ENCODE assay signal across 15 cellular contexts in the genomic region with DNA sequence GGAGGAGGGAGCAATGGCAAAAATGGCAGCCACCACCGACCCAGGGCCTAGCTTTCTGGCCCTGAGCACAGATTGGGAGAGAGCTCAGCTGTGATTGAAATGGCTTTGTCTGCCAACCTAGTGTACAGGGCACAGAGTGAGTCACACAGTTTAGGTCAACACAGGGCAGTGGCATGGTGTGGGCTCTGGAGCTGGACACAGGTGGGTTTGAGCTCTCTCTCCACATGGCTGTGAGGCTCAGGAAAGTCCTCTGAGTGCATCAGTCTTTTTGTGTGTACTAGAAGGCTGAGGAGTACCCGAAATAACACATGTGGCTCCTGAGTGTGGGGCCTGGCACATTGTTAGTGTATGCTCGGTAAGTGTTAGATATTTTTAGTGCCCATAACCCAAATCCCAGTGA.
"Had no signal": no experiment of that assay in that cellular context is flagged by ENCODE, and none has a peak within 500 bp of the region (broad histone marks: within the 10 kb centered on the region; RNA-seq: fewer than 3 reads in every experiment).

No MANE protein-coding gene starts in this region.

- H3K27ac ChIP-seq: epithelial cell of prostate, esophagus squamous epithelium, neutrophil, suprapubic skin, thyroid gland had no signal

- H3K4me3 ChIP-seq: esophagus squamous epithelium, smooth muscle cell, suprapubic skin, thyroid gland had no signal

- H3K9me3 ChIP-seq: esophagus squamous epithelium, neutrophil, suprapubic skin, thyroid gland had no signal

- H3K4me1 ChIP-seq: esophagus squamous epithelium had no signal

- H3K36me3 ChIP-seq: esophagus squamous epithelium, neutrophil, suprapubic skin, thyroid gland had no signal

- ATAC-seq: effector memory CD8-positive, alpha-beta T cell; naive thymus-derived CD8-positive, alpha-beta T cell; right cardiac atrium; stimulated activated naive CD8-positive, alpha-beta T cell treated with anti-CD3 and anti-CD28 coated beads, Interleukin-15, Interleukin-2, amounts not matched to agents 100 U/mL and 50 U/mL, for 24 hours had no signal

- H3K4me2 ChIP-seq: smooth muscle cell had no signal

- H3K27me3 ChIP-seq: suprapubic skin, thyroid gland had no signal

- DNase-seq: effector memory CD8-positive, alpha-beta T cell; esophagus squamous epithelium; foreskin fibroblast; immature natural killer cell; left cardiac atrium; naive thymus-derived CD8-positive, alpha-beta T cell; posterior cingulate gyrus; right cardiac atrium; stimulated activated CD4-positive, alpha-beta T cell treated with anti-CD3 and anti-CD28 coated beads, Interleukin-2, amount 100 ng/mL, for 48 hours; stimulated activated naive CD8-positive, alpha-beta T cell treated with anti-CD3 and anti-CD28 coated beads, Interleukin-15, Interleukin-2, amounts not matched to agents 100 U/mL and 50 U/mL, for 24 hours; thyroid gland had no signal
